ENCODE assay signal across 8 cellular contexts in the genomic region with DNA sequence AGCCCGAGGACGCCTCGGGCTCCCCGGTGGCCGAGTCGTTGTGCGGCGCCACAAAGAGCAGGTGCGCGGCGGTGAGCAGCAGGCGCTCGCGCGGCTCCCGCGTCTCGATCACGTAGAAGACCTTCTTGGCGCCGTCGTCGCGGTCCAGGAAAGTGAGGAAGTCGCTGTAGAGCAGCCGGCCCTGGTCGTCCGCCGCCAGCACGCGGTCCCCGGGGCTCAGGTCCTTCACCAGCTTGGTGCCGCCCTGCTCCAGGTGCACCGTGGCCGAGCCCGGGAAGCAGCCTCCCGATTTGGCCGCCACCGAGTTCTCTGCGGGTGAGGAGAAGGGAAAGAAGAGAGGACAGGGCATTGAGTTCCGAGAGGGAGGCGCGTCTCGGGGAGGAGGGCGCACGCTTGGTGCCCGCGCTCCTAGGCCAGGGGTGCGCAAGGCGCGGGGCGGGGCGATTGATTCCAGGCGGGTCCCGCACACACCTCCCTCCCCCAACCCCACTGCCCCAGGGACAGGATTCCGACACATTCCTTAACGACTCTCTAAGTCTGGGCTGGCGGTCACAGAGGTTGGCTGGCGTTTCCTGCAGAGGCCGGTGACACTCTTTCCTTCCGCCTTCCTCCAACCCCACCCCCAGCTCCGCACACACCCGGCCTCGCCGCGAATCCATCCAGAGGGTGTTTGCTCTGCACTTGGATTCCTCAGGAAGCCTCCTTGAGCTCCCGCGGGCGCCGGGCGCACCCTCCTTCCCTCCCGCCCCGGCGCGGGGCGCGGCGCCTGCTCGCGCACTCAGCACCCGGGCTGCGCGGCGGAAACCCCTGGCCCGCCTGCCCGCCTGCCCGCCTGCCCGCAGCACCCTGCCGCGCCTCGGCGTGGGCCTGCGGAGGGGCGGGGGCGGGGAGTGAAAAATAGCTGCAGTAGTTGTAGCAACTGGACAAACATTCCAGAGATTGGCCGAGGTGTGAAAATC. TPM values are rescaled to one million over a fixed set of nuclear protein-coding genes. Genes with fewer than 3 reads are reported as not detected.
DNase-seq lines count a peak whose midpoint lies in the region; ATAC-seq and TF ChIP-seq lines count a peak whose summit lies in the region.

No MANE protein-coding gene starts in this region.

- no peak overlapping the region for H3K4me3 ChIP-seq in parathyroid adenoma (ENCODE audit: low read depth, low read length)

- peaks cover 28% of the 10 kb centered on the region for H3K27me3 Mint-ChIP-seq in endothelial cell (ENCODE audit: unreplicated experiment)

- H3K36me3 Mint-ChIP-seq in endothelial cell (ENCODE audit: low read depth, unreplicated experiment), result no peaks in the 10 kb centered on the region

- peak overlapping the region; percentile 31 for H3K4me2 ChIP-seq in parathyroid adenoma (ENCODE audit: low read length)

- no peaks in the 10 kb centered on the region for H3K9me3 Mint-ChIP-seq in endothelial cell (ENCODE audit: unreplicated experiment)

- H3K4me1 Mint-ChIP-seq in endothelial cell (ENCODE audit: unreplicated experiment), result peaks cover 17% of the 10 kb centered on the region

- TF ChIP-seq CTCF in endothelial cell (IDR thresholded peaks at IDR 0.05; ENCODE audit: unreplicated experiment) (no peak), parathyroid adenoma (IDR thresholded peaks at IDR 0.05) (no peak)

- peaks cover 5% of the 10 kb centered on the region for H3K4me1 ChIP-seq in parathyroid adenoma

- H3K27me3 ChIP-seq in parathyroid adenoma (ENCODE audit: control insufficient read depth, insufficient read depth, low read length), result peaks cover 4% of the 10 kb centered on the region

- peak overlapping the region; percentile 22 for H2AFZ ChIP-seq in parathyroid adenoma

- no peaks in the 10 kb centered on the region for H3K79me2 ChIP-seq in parathyroid adenoma

- no peak for ATAC-seq in GM21825 (IDR thresholded peaks at IDR 0.05; ENCODE audit: unreplicated experiment)
- ATAC-seq in HG03571 (IDR thresholded peaks at IDR 0.05; ENCODE audit: unreplicated experiment), result no peak

- H3K9ac ChIP-seq in parathyroid adenoma, result no peak overlapping the region

- no peaks in the 10 kb centered on the region for H3K9me3 ChIP-seq in parathyroid adenoma (ENCODE audit: control insufficient read depth, low read length)

- DNase-seq in GM03348 (ENCODE audit: low spot score) (peak; percentile 42), NCI-H526 (lab: John Stamatoyannopoulos, UW) (peak; percentile 46 to 78), endothelial cell (ENCODE audit: low spot score) (peak; percentile 61), epidermal melanocyte (ENCODE audit: insufficient read length, low spot score) (no peak), NCI-H446 (lab: John Stamatoyannopoulos, UW) (no peak)

- peak overlapping the region; percentile 81 for H3K4me3 Mint-ChIP-seq in endothelial cell (ENCODE audit: unreplicated experiment)

- H3K27ac Mint-ChIP-seq in endothelial cell (ENCODE audit: unreplicated experiment), result no peak overlapping the region

- H3K27ac ChIP-seq in parathyroid adenoma, result no peak overlapping the region

- no peaks in the 10 kb centered on the region for H3K36me3 ChIP-seq in parathyroid adenoma (ENCODE audit: control insufficient read depth, insufficient read depth, low read length)

RNA-seq across cellular contexts. Expression of gene SHH, which starts 8.6 kb away (rescaled TPM):
- total RNA-seq in endothelial cell (ENCODE audit: unreplicated experiment), result 0.26 TPM

Comparison
In these comparisons a context has a peak if more than half of its experiments do, and no peak if none do; other contexts are left out.
1. DNase-seq: peak in GM03348 (single experiment), NCI-H526 (2 of 2) and endothelial cell (single experiment); none in epidermal melanocyte (single experiment) and NCI-H446 (0 of 2).